Comparison of ENCODE assay signal across 7 cellular contexts in the genomic region with DNA sequence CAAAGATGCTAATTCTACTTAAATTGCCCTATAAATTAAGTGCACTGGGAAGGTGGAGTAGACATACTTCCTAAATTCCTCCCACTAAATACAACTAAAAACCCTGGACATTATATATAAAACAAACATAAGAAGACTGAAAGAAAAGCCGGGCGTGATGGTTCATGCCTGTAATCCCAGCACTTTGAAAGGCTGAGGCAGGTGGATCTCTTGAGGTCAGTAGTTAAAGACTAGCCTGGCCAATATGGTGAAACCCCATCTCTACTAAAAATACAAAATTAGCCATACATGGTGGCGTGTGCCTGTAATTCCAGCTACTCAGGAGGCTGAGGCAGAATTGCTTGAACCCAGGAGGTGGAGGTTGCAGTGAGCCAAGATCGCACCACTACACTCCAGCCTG. TPM values are rescaled to one million over a fixed set of nuclear protein-coding genes. Genes with fewer than 3 reads are reported as not detected.
DNase-seq lines count a peak whose midpoint lies in the region; ATAC-seq and TF ChIP-seq lines count a peak whose summit lies in the region.
"Not testable (repeated sequence)": the region's sequence is repeated elsewhere in the genome, so short reads cannot be mapped to it uniquely, and the experiment has no call there.

No MANE protein-coding gene starts in this region.

- not testable (repeated sequence) for H3K9me3 ChIP-seq in BLaER1; Karpas-422 (ENCODE audit: low read length); OCI-LY1 (ENCODE audit: low read length)

- not testable (repeated sequence) for DNase-seq in Karpas-422, activated B cell treated with CpG ODN at 0.5 μM for 24 hours
- DNase-seq in left kidney (ENCODE audit: low read depth, low spot score) (peak; percentile 15), myocyte (ENCODE audit: low read depth) (peak; percentile 53)

- not testable (repeated sequence) for H3K9ac ChIP-seq in BLaER1; Karpas-422 (ENCODE audit: low read length)
- H3K9ac ChIP-seq in OCI-LY1 (ENCODE audit: low read length) = peak overlapping the region; percentile 25; the same call in 1 of the 2 replicates

- not testable (repeated sequence) for H3K36me3 Mint-ChIP-seq in activated B cell treated with CpG ODN at 0.5 μM for 24 hours (ENCODE audit: low read depth); stimulated activated memory B cell treated with anti-CD40 and anti-IgM and Interleukin-4, amounts not matched to agents 10 μg/mL and 1 μg/mL and 100 μg/mL, for 72 hours

- H3K27ac ChIP-seq in BLaER1; Karpas-422 (ENCODE audit: low read length): not testable (repeated sequence)
- peak overlapping the region; percentile 99 for H3K27ac ChIP-seq in OCI-LY1 (ENCODE audit: low read depth, low read length, poor library complexity, severe bottlenecking)

- not testable (repeated sequence) for H3K4me3 Mint-ChIP-seq in activated B cell treated with CpG ODN at 0.5 μM for 24 hours; stimulated activated memory B cell treated with anti-CD40 and anti-IgM and Interleukin-4, amounts not matched to agents 10 μg/mL and 1 μg/mL and 100 μg/mL, for 72 hours

- CTCF ChIA-PET in activated B cell treated with CpG ODN at 0.5 μM for 24 hours (lab: Charles Lee) = interaction anchor here (0.7 to 1.0 kb wide), 2 partner anchors 74 to 965 kb away, joined by 4 to 5 read pairs; no protein-coding TSS in a partner anchor

- intact Hi-C loops in activated B cell treated with CpG ODN at 0.5 μM for 24 hours (cut with micrococcal nuclease) = loop anchor here (1.0 to 2.0 kb wide), 3 partner anchors 26 to 73 kb away; partner anchors contain the start of gene TUBA1B

- not testable (repeated sequence) for ATAC-seq in activated B cell treated with CpG ODN at 0.5 μM for 24 hours (ENCODE audit: low read depth); stimulated activated memory B cell treated with anti-CD40 and anti-IgM and Interleukin-4, amounts not matched to agents 10 μg/mL and 1 μg/mL and 100 μg/mL, for 72 hours

- H3K27me3 Mint-ChIP-seq in activated B cell treated with CpG ODN at 0.5 μM for 24 hours; stimulated activated memory B cell treated with anti-CD40 and anti-IgM and Interleukin-4, amounts not matched to agents 10 μg/mL and 1 μg/mL and 100 μg/mL, for 72 hours: not testable (repeated sequence)

- H3K27me3 ChIP-seq in BLaER1; Karpas-422 (ENCODE audit: low read length); OCI-LY1 (ENCODE audit: insufficient read depth, low read length): not testable (repeated sequence)

- H3K4me1 ChIP-seq in BLaER1 (peaks cover 51% of the 10 kb centered on the region), Karpas-422 (ENCODE audit: low read length) (peaks cover 20% of the 10 kb centered on the region), OCI-LY1 (ENCODE audit: insufficient read depth, low read length, severe bottlenecking) (peaks cover 53% of the 10 kb centered on the region)

- H4K20me1 ChIP-seq in BLaER1; Karpas-422 (ENCODE audit: insufficient read depth, low read depth, low read length); OCI-LY1 (ENCODE audit: insufficient read depth, low read length): not testable (repeated sequence)

- H3K9me2 ChIP-seq in Karpas-422 (replicated peaks; ENCODE audit: insufficient read depth, low read length); OCI-LY1 (ENCODE audit: low read depth, low read length): not testable (repeated sequence)

- H3K36me3 ChIP-seq in BLaER1; Karpas-422 (ENCODE audit: insufficient read depth, low read length); OCI-LY1 (ENCODE audit: insufficient read depth, low read length): not testable (repeated sequence)

- H3K4me2 ChIP-seq in BLaER1 = peak overlapping the region; percentile 79; the same call in 1 of the 2 replicates
- H3K4me2 ChIP-seq in Karpas-422 (ENCODE audit: low read depth, low read length, poor library complexity, severe bottlenecking) = peak overlapping the region; percentile 67
- peak overlapping the region; percentile 43 for H3K4me2 ChIP-seq in OCI-LY1 (ENCODE audit: low read length)

- not testable (repeated sequence) for H3K9me3 Mint-ChIP-seq in activated B cell treated with CpG ODN at 0.5 μM for 24 hours; stimulated activated memory B cell treated with anti-CD40 and anti-IgM and Interleukin-4, amounts not matched to agents 10 μg/mL and 1 μg/mL and 100 μg/mL, for 72 hours

- H3K27ac Mint-ChIP-seq in activated B cell treated with CpG ODN at 0.5 μM for 24 hours = peak overlapping the region; percentile 90
- H3K27ac Mint-ChIP-seq in stimulated activated memory B cell treated with anti-CD40 and anti-IgM and Interleukin-4, amounts not matched to agents 10 μg/mL and 1 μg/mL and 100 μg/mL, for 72 hours = peak overlapping the region; percentile 88

- TF ChIP-seq CTCF in OCI-LY1 (IDR thresholded peaks at IDR 0.05; ENCODE audit: low read length); activated B cell treated with CpG ODN at 0.5 μM for 24 hours (IDR thresholded peaks at IDR 0.05): not testable (repeated sequence)

- H3K79me2 ChIP-seq in Karpas-422 (ENCODE audit: low read length); OCI-LY1 (ENCODE audit: insufficient read depth, low read length): not testable (repeated sequence)

- H2AFZ ChIP-seq in Karpas-422 (ENCODE audit: low read length); OCI-LY1 (ENCODE audit: low read length): not testable (repeated sequence)

- peaks cover 37% of the 10 kb centered on the region for H3K4me1 Mint-ChIP-seq in activated B cell treated with CpG ODN at 0.5 μM for 24 hours
- H3K4me1 Mint-ChIP-seq in stimulated activated memory B cell treated with anti-CD40 and anti-IgM and Interleukin-4, amounts not matched to agents 10 μg/mL and 1 μg/mL and 100 μg/mL, for 72 hours = peaks cover 21% of the 10 kb centered on the region

- not testable (repeated sequence) for H3F3A ChIP-seq in OCI-LY1 (ENCODE audit: insufficient read depth, low read length)

- not testable (repeated sequence) for H3K4me3 ChIP-seq in BLaER1; Karpas-422 (ENCODE audit: low read length); OCI-LY1 (ENCODE audit: low read depth, low read length, poor library complexity, severe bottlenecking)

- POLR2A ChIA-PET in activated B cell treated with CpG ODN at 0.5 μM for 24 hours (lab: Charles Lee) = interaction anchor here (1.8 to 2.9 kb wide), 2 partner anchors 27 to 31 kb away, joined by 26 to 27 read pairs; partner anchors contain the start of genes TUBA1A and TUBA1B

RNA-seq across cellular contexts. Expression of gene TUBA1A, which starts 27.0 kb away (rescaled TPM):
- 126 and 139 TPM in 2 replicates for total RNA-seq in Karpas-422 (2014; rRNA removed; shearing (Covaris generic); ENCODE audit: low replicate concordance)
- 114 and 115 TPM in 2 replicates for total RNA-seq in activated B cell treated with CpG ODN at 0.5 μM for 24 hours
- total RNA-seq in myocyte = 2,694 and 2,699 TPM in 2 replicates
- polyA plus RNA-seq in myocyte (2012) = 1,950 TPM

RNA-seq across cellular contexts. Expression of gene TUBA1B, which starts 30.7 kb away (rescaled TPM):
- total RNA-seq in Karpas-422 (2014; rRNA removed; shearing (Covaris generic); ENCODE audit: low replicate concordance) = 770 and 904 TPM in 2 replicates
- total RNA-seq in activated B cell treated with CpG ODN at 0.5 μM for 24 hours (916 and 951 TPM in 2 replicates), myocyte (1,860 and 2,094 TPM in 2 replicates)
- polyA plus RNA-seq in myocyte (2012) = 1,240 TPM

RNA-seq across cellular contexts. Expression of gene LMBR1L, which starts 51.3 kb away (rescaled TPM):
- 17.5 and 46.8 TPM in 2 replicates for total RNA-seq in Karpas-422 (2014; rRNA removed; shearing (Covaris generic); ENCODE audit: low replicate concordance)
- 64.2 and 79.9 TPM in 2 replicates for total RNA-seq in activated B cell treated with CpG ODN at 0.5 μM for 24 hours
- 27.0 and 27.5 TPM in 2 replicates for total RNA-seq in myocyte
- polyA plus RNA-seq in myocyte (2012) = 33.6 TPM

Comparison
In these comparisons a context has a peak if more than half of its experiments do, and no peak if none do; other contexts are left out.
1. RNA of gene TUBA1A, which starts 27.0 kb away (total RNA-seq): 2,694 to 2,699 TPM in myocyte; 126 to 139 TPM in Karpas-422 and 114 to 115 TPM in activated B cell treated with CpG ODN at 0.5 μM for 24 hours; every median in the first group is over 10 times any median in the second.
2. Peak in every context shown above with its lines, with median percentiles within 50 percentile points of each other: H3K4me2 ChIP-seq.